12 cellular contexts compared by ENCODE assay signal in the genomic region with DNA sequence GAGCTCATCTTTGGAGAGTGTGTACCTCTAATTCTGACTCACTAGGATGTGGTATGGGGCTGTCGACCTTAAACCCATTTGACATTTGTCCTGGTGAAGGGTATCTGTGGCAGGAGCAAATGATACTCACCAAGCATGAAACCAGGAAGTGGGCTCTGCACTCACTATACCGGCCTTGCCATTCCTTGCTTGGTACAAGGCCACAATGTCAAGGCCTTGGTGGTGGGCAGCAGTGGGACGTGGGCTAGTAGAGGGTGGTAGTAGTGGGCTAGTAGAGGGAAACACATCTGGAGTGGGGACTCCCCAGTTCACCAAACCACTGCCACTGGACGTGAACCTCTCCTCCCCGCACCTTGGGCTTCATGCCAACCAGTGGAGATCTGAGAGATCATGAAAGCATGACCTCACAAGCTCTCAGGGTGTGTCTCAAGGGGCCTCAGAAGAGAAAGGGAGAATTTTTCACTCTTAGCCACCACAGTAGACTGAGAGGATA. TPM values are rescaled to one million over a fixed set of nuclear protein-coding genes. Genes with fewer than 3 reads are reported as not detected.
DNase-seq lines count a peak whose midpoint lies in the region; ATAC-seq and TF ChIP-seq lines count a peak whose summit lies in the region.
"Had no signal": no experiment of that assay in that cellular context is flagged by ENCODE, and none has a peak within 500 bp of the region (broad histone marks: within the 10 kb centered on the region; RNA-seq: fewer than 3 reads in every experiment).

No MANE protein-coding gene starts in this region.

- H3K4me1 ChIP-seq in effector memory CD4-positive, alpha-beta T cell (ENCODE audit: control insufficient read depth, insufficient read depth, low read length, poor library complexity, severe bottlenecking): no peaks in the 10 kb centered on the region

- peak; percentile 84 for ATAC-seq in GM19395 (IDR thresholded peaks at IDR 0.05; ENCODE audit: unreplicated experiment)
- ATAC-seq in HG03095 (IDR thresholded peaks at IDR 0.05; ENCODE audit: unreplicated experiment): peak; percentile 67
- ATAC-seq: Right ventricle myocardium inferior had no signal

- DNase-seq in GM06990 (ENCODE audit: extremely low read depth, insufficient read length) (peak; percentile 80), dermis blood vessel endothelial cell (no peak), SIG-M5 (lab: John Stamatoyannopoulos, UW) (no peak), GM19240 (ENCODE audit: insufficient read length, low spot score) (no peak)
- DNase-seq in activated T-cell treated with anti-CD3 and anti-CD28 coated beads, Interleukin-2, amount 50 U/mL, for 48 hours: peak; percentile 80
- DNase-seq in effector memory CD4-positive, alpha-beta T cell: no peak
- DNase-seq: head of caudate nucleus had no signal

- H3K36me3 ChIP-seq in GM06990 (ENCODE audit: control insufficient read depth, insufficient read depth, low read length): no peaks in the 10 kb centered on the region
- H3K36me3 ChIP-seq in effector memory CD4-positive, alpha-beta T cell (ENCODE audit: control insufficient read depth, insufficient read depth, low read length): no peaks in the 10 kb centered on the region
- H3K36me3 ChIP-seq: neutrophil, thoracic aorta had no signal

- no peak for TF ChIP-seq CTCF in GM06990 (IDR thresholded peaks at IDR 0.05; ENCODE audit: insufficient read depth, low read length, poor library complexity, severe bottlenecking)

- no peak overlapping the region for H3K27ac ChIP-seq in effector memory CD4-positive, alpha-beta T cell (ENCODE audit: insufficient read depth, low read length, poor library complexity, severe bottlenecking)
- H3K27ac ChIP-seq: neutrophil, thoracic aorta had no signal

- H3K4me3 ChIP-seq in GM06990 (replicated peaks; ENCODE audit: low read depth, low read length): no peak overlapping the region
- H3K4me3 ChIP-seq in effector memory CD4-positive, alpha-beta T cell (ENCODE audit: insufficient read depth, low read depth, low read length, poor library complexity, severe bottlenecking): no peak overlapping the region
- H3K4me3 ChIP-seq: thoracic aorta had no signal

- no peaks in the 10 kb centered on the region for H3K27me3 ChIP-seq in GM06990 (replicated peaks; ENCODE audit: control insufficient read depth, insufficient read depth, low read length)
- no peaks in the 10 kb centered on the region for H3K27me3 ChIP-seq in effector memory CD4-positive, alpha-beta T cell (replicated peaks; ENCODE audit: control insufficient read depth, insufficient read depth, low read length, poor library complexity, severe bottlenecking)
- H3K27me3 ChIP-seq: neutrophil had no signal

- H3K9me3 ChIP-seq in effector memory CD4-positive, alpha-beta T cell (ENCODE audit: control insufficient read depth, low read length): no peaks in the 10 kb centered on the region
- H3K9me3 ChIP-seq: neutrophil, thoracic aorta had no signal

RNA-seq across cellular contexts. Expression of a gene that starts 11.5 kb away (rescaled TPM):
- total RNA-seq in dermis blood vessel endothelial cell: 2.7 TPM in 2 replicates

Comparison
In these comparisons a context has a peak if more than half of its experiments do, and no peak if none do; other contexts are left out.
1. DNase-seq: peak in GM06990 (single experiment) and activated T-cell treated with anti-CD3 and anti-CD28 coated beads, Interleukin-2, amount 50 U/mL, for 48 hours (2 of 2); none in dermis blood vessel endothelial cell (single experiment), effector memory CD4-positive, alpha-beta T cell (0 of 3), SIG-M5 (single experiment) and GM19240 (single experiment).